ENCODE assay signal across 1 cellular context in genomic region chr13:79405831-79406596, GRCh38.
TF ChIP-seq lines count a peak whose summit lies in the region.

Gene RBM26, minus strand, starts transcription at chr13:79406255. Its CDS starts 481 bp downstream, at chr13:79405774.

TF ChIP-seq in HepG2, 621 proteins besides CTCF, POLR2A, EP300 and RAD21 (continued from another document and continues in another):
- TF ChIP-seq ATF4 (CRISPR knock-in tag; IDR thresholded peaks at IDR 0.05), result 0 out of 4 replicates have a peak, but pooled peaks of 1 of the 2 experiments have one; percentile 8
- TF ChIP-seq TGIF2 (CRISPR knock-in tag; IDR thresholded peaks at IDR 0.05), result peak; percentile 61; the same call in 1 of the 2 replicates
- TF ChIP-seq FOSL2 (CRISPR knock-in tag; IDR thresholded peaks at IDR 0.05), result 0 out of 2 replicates have a peak, but pooled peaks have one; percentile 8
- TF ChIP-seq ARID5B (CRISPR knock-in tag; IDR thresholded peaks at IDR 0.05), result peak; percentile 29; the same call in 1 of the 2 replicates
- peak; percentile 70 for TF ChIP-seq SAP130 (CRISPR knock-in tag; IDR thresholded peaks at IDR 0.05; ENCODE audit: low read depth)
- peak; percentile 89 for TF ChIP-seq ZNF143 (CRISPR knock-in tag; IDR thresholded peaks at IDR 0.05)
- TF ChIP-seq HINFP (CRISPR knock-in tag; IDR thresholded peaks at IDR 0.05; ENCODE audit: low read depth), result 0 out of 2 replicates have a peak, but pooled peaks have one; percentile 60
- TF ChIP-seq SP4 (CRISPR knock-in tag; IDR thresholded peaks at IDR 0.05), result peak; percentile 24; the same call in 1 of the 2 replicates
- TF ChIP-seq LCORL (IDR thresholded peaks at IDR 0.05), result no peak
- 0 out of 2 replicates have a peak, but pooled peaks have one; percentile 17 for TF ChIP-seq LCORL (CRISPR knock-in tag; IDR thresholded peaks at IDR 0.05)
- peak; percentile 90; the same call in 1 of the 2 replicates for TF ChIP-seq ZNF740 (CRISPR knock-in tag; IDR thresholded peaks at IDR 0.05)
- TF ChIP-seq ERF (CRISPR knock-in tag; IDR thresholded peaks at IDR 0.05), result peak; percentile 55; the same call in 1 of the 2 replicates
- peak; percentile 96 for TF ChIP-seq POLR2G (IDR thresholded peaks at IDR 0.05; ENCODE audit: low read depth, low read length)
- TF ChIP-seq KAT8 (CRISPR knock-in tag; IDR thresholded peaks at IDR 0.05), result peak; percentile 90
- peak; percentile 95 for TF ChIP-seq POLR2AphosphoS5 (IDR thresholded peaks at IDR 0.05; ENCODE audit: low read depth, low read length)
- TF ChIP-seq ZNF414 (CRISPR knock-in tag; IDR thresholded peaks at IDR 0.05), result 0 out of 2 replicates have a peak, but pooled peaks have one; percentile 22
- TF ChIP-seq MIXL1 (CRISPR knock-in tag; IDR thresholded peaks at IDR 0.05), result 0 out of 2 replicates have a peak, but pooled peaks have one; percentile 21
- no peak for TF ChIP-seq PREB (CRISPR knock-in tag; IDR thresholded peaks at IDR 0.05)
- TF ChIP-seq NFKBIZ (CRISPR knock-in tag; IDR thresholded peaks at IDR 0.05), result 0 out of 2 replicates have a peak, but pooled peaks have one; percentile 33
- TF ChIP-seq TSC22D2 (CRISPR knock-in tag; IDR thresholded peaks at IDR 0.05; ENCODE audit: borderline replicate concordance), result no peak
- peak; percentile 43; the same call in 1 of the 2 replicates for TF ChIP-seq TBX2 (CRISPR knock-in tag; IDR thresholded peaks at IDR 0.05; ENCODE audit: borderline replicate concordance)
- no peak for TF ChIP-seq TRIM22 (IDR thresholded peaks at IDR 0.05)
- TF ChIP-seq FOXJ3 (CRISPR knock-in tag; IDR thresholded peaks at IDR 0.05; ENCODE audit: borderline replicate concordance), result 0 out of 2 replicates have a peak, but pooled peaks have one; percentile 38
- TF ChIP-seq MTERF4 (CRISPR knock-in tag; IDR thresholded peaks at IDR 0.05), result peak; percentile 56; the same call in 1 of the 2 replicates
- no peak for TF ChIP-seq ZNF282 (IDR thresholded peaks at IDR 0.05; ENCODE audit: partially characterized antibody)
- peak; percentile 25; the same call in 1 of the 2 replicates for TF ChIP-seq ELF1 (CRISPR knock-in tag; IDR thresholded peaks at IDR 0.05)
- TF ChIP-seq MXD1 (CRISPR knock-in tag; IDR thresholded peaks at IDR 0.05), result 0 out of 2 replicates have a peak, but pooled peaks have one; percentile 58
- TF ChIP-seq ZBTB7A (CRISPR knock-in tag; IDR thresholded peaks at IDR 0.05), result peak; percentile 22; the same call in 1 of the 2 replicates
- peak; percentile 71 for TF ChIP-seq ZNF574 (CRISPR knock-in tag; IDR thresholded peaks at IDR 0.05)
- TF ChIP-seq CSRNP1 (CRISPR knock-in tag; IDR thresholded peaks at IDR 0.05), result peak; percentile 39; the same call in 1 of the 2 replicates
- TF ChIP-seq ZNF33B (CRISPR knock-in tag; IDR thresholded peaks at IDR 0.05), result peak; percentile 68; the same call in 1 of the 2 replicates
- TF ChIP-seq ZNF329 (CRISPR knock-in tag; IDR thresholded peaks at IDR 0.05; ENCODE audit: low read depth), result peak; percentile 24; the same call in 1 of the 2 replicates
- TF ChIP-seq ZNF12 (CRISPR knock-in tag; IDR thresholded peaks at IDR 0.05), result no peak
- TF ChIP-seq HNF1A (IDR thresholded peaks at IDR 0.05; ENCODE audit: low read depth), result no peak
- TF ChIP-seq HNF1A (CRISPR knock-in tag; IDR thresholded peaks at IDR 0.05; ENCODE audit: borderline replicate concordance), result peak; percentile 59
- TF ChIP-seq ZNF510 (CRISPR knock-in tag; IDR thresholded peaks at IDR 0.05; ENCODE audit: low read depth), result no peak
- peak; percentile 43; the same call in 1 of the 2 replicates for TF ChIP-seq TARDBP (CRISPR knock-in tag; IDR thresholded peaks at IDR 0.05)
